12 cellular contexts compared by ENCODE assay signal in the genomic region with DNA sequence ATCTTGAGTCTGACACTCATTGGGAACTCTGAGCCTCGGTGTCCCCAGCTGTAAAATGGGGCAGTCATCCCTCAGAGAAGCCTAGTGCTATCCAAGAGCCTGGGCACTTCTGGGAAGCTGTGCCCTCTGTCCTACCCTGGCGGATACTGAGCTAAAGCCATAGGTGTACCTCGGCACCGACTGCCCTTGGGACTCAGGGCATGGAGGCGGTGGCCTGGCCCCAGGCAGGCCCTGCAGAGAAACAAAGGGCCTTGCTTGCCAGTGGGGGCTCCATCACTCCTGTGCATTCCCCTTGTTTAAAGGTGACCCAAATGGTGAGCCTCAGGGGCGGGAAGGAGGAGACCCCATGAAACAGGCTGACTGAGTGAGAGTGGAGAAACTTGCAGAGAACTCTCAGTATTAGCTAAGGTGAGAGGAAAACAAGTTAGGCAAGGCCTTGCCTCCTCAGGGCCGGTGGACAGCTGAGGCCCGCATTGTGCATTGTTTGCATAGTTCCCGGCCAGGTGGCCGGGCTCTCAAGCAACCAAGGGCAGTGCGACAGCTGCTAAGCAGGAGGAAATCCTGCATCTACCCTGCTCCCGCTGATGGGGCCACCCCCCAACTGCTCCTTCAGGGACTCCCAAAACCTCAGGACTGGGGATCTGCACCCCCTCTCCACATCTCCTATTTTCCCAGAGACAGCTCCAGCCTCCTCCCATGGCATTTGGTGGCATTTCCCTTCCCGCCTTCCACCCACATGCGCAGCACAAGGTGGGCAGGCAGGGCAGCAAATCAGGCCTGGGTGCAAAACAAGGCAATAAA. TPM values are rescaled to one million over a fixed set of nuclear protein-coding genes. Genes with fewer than 3 reads are reported as not detected.
A peak's percentile ranks its signal among the peaks of the same experiment; 100 is the strongest.
DNase-seq lines count a peak whose midpoint lies in the region; ATAC-seq and TF ChIP-seq lines count a peak whose summit lies in the region.
"Had no signal": no experiment of that assay in that cellular context is flagged by ENCODE, and none has a peak within 500 bp of the region (broad histone marks: within the 10 kb centered on the region; RNA-seq: fewer than 3 reads in every experiment).

No MANE protein-coding gene starts in this region.

- no peak for TF ChIP-seq EP300 in transverse colon (IDR thresholded peaks at IDR 0.05; ENCODE audit: low read depth)

- H3K9me3 ChIP-seq in duodenal mucosa (ENCODE audit: control insufficient read depth in 1 of 2, low read length in 2 of 2) (no peaks in the 10 kb centered on the region), transverse colon (no peaks in the 10 kb centered on the region)

- in situ Hi-C loops in transverse colon (cut with MboI; ENCODE audit: low pct_ligation_motif_present in 1 of 4, low pct_unique_long_range_greater_than_20kb in 1 of 4, low sequenced_read_pairs in 3 of 4) = no loop called here

- DNase-seq in Right ventricle myocardium superior (peak; percentile 32), left ventricle myocardium superior (no peak), transverse colon (no peak), activated gamma-delta T cell treated with Interleukin-2 at 50 U/mL for 16 hours (no peak)
- DNase-seq: activated B cell treated with CpG ODN at 0.5 μM for 24 hours; DMS153; NCI-H1436 treated with DMSO at 0.1 percent for 48 hours; NK-92 treated with Interleukin-12 subunit alpha and Interleukin-12 subunit beta, amount 100 ng/mL, for 24 hours; stimulated activated CD4-positive, alpha-beta T cell treated with anti-CD3 and anti-CD28 coated beads, Interleukin-4, amount 100 ng/mL, for 1 hour; stimulated activated naive CD4-positive, alpha-beta T cell had no signal

- ATAC-seq in Right ventricle myocardium superior (ENCODE audit: poor library complexity) = no peak
- no peak for ATAC-seq in left ventricle myocardium superior
- no peak for ATAC-seq in GM21367 (IDR thresholded peaks at IDR 0.05; ENCODE audit: unreplicated experiment)

- 70% methylated on average over 14 of the region's 14 CpGs; no CpG with 5 or more reads in 1 of the 2 donors for WGBS in transverse colon (ENCODE audit: low coverage in 1 of 2), 2 donors

- H3K27me3 ChIP-seq in duodenal mucosa (ENCODE audit: control insufficient read depth in 1 of 2, insufficient read depth in 2 of 2, low read length in 2 of 2) (no peaks in the 10 kb centered on the region), transverse colon (no peaks in the 10 kb centered on the region)

- H3K4me3 ChIP-seq in duodenal mucosa (ENCODE audit: low read depth in 1 of 2, low read length in 2 of 2) (peak overlapping the region in 1 of 2 donors; percentile 15), transverse colon (no peak overlapping the region)

- no peak for TF ChIP-seq POLR2A in transverse colon (IDR thresholded peaks at IDR 0.05)

- no peak for TF ChIP-seq CTCF in transverse colon (IDR thresholded peaks at IDR 0.05)

- peak overlapping the region; percentile 2 to 4 for H3K9ac ChIP-seq in duodenal mucosa (ENCODE audit: low read depth in 1 of 2, low read length in 2 of 2)

- H3K36me3 ChIP-seq in duodenal mucosa (ENCODE audit: control insufficient read depth in 1 of 2, insufficient read depth in 2 of 2, low read length in 2 of 2) = peaks cover 9 to 20% of the 10 kb centered on the region in 2 donors
- no peaks in the 10 kb centered on the region for H3K36me3 ChIP-seq in transverse colon

- intact Hi-C loops in Right ventricle myocardium superior (cut with DNase I) (no loop called here), left ventricle myocardium superior (cut with micrococcal nuclease) (no loop called here), transverse colon (cut with DNase I; ENCODE audit: low total_unique reads) (no loop called here)

- H3K27ac ChIP-seq in duodenal mucosa (ENCODE audit: low read depth, low read length) (peak overlapping the region; percentile 11), transverse colon (peak overlapping the region in 3 of 4 donors; percentile 28 to 67 (median 35))

- H3K4me1 ChIP-seq in duodenal mucosa (ENCODE audit: control insufficient read depth in 1 of 2, insufficient read depth in 2 of 2, low read length in 2 of 2) (peaks cover 36 to 47% of the 10 kb centered on the region in 2 donors), transverse colon (peaks cover 5 to 32% (median 15%) of the 10 kb centered on the region in 4 donors)

RNA-seq across cellular contexts. Expression of a gene that starts 4.3 kb away (rescaled TPM):
- total RNA-seq in Right ventricle myocardium superior = 1.1 TPM
- 2.2 TPM for total RNA-seq in left ventricle myocardium superior
- 1 to 10 TPM in 3 of 4 donors, under 1 TPM in 1; 0.37 to 7.9 (median 6.7) TPM for total RNA-seq in transverse colon

RNA-seq across cellular contexts. Expression of a gene that starts 11.3 kb away (rescaled TPM):
- total RNA-seq in Right ventricle myocardium superior = not detected
- 0.17 TPM for total RNA-seq in left ventricle myocardium superior
- total RNA-seq in transverse colon = not detected
- total RNA-seq: activated B cell treated with CpG ODN at 0.5 μM for 24 hours had no signal

RNA-seq across cellular contexts. Expression of a gene that starts 42.8 kb away (rescaled TPM):
- total RNA-seq in Right ventricle myocardium superior (16.1 TPM), left ventricle myocardium superior (24.5 TPM), transverse colon (10 to 100 TPM in 2 of 4 donors, 1 to 10 TPM in 2; 4.8 to 19.1 (median 12.9) TPM)

RNA-seq across cellular contexts. Expression of a gene that starts 48.3 kb away (rescaled TPM):
- total RNA-seq in Right ventricle myocardium superior (47.9 TPM), left ventricle myocardium superior (39.1 TPM), transverse colon (10 to 100 TPM; 72.9 to 89.4 (median 80.8) TPM)

RNA-seq across cellular contexts. Expression of a gene that starts 57.1 kb away (rescaled TPM):
- 1,265 TPM for total RNA-seq in Right ventricle myocardium superior
- total RNA-seq in left ventricle myocardium superior = 1,236 TPM
- 100 to 1,000 TPM; 579 to 974 (median 655) TPM for total RNA-seq in transverse colon
